ENCODE assay signal across 26 cellular contexts in the genomic region with DNA sequence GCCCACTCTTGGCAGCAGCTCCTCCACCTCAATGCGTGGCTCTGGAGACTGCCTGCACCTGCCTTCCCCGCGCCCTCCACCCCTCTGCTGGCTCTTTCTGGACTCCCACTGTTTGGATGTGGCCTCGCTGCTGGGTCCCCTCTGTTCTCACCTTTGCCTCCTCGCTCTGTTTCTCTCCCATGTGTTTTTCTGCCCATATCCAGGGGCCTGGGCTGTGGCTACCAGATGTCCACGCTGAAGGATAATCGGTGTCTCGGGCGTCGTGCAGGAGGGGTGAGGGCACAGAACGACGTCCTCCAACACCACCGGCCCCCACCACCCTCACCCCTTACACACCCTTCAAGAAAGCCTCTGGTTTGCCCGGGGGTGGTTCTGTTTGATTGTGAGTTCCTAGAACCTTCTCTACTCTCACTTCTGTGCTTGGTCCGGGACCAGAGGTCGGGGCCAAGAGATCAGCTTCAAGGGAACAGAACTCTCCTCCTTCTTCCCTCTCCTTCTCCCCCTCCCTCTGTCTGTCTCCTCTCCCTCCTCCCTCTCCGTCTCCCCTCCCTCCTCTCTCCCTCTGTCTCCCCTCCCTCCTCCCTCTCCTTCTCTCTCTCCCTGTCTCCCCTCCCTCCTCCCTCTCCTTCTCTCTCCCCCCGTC. TPM values are rescaled to one million over a fixed set of nuclear protein-coding genes. Genes with fewer than 3 reads are reported as not detected.
DNase-seq lines count a peak whose midpoint lies in the region; ATAC-seq and TF ChIP-seq lines count a peak whose summit lies in the region.
"Had no signal": no experiment of that assay in that cellular context is flagged by ENCODE, and none has a peak within 500 bp of the region (broad histone marks: within the 10 kb centered on the region; RNA-seq: fewer than 3 reads in every experiment).

No MANE protein-coding gene starts in this region.

- H3K9me3 ChIP-seq in BLaER1 (no peaks in the 10 kb centered on the region; the same call in 1 of the 2 replicates), right cardiac atrium (ENCODE audit: control insufficient read depth, low read length) (no peaks in the 10 kb centered on the region), spleen (no peaks in the 10 kb centered on the region)
- H3K9me3 ChIP-seq: breast epithelium had no signal

- H3K27ac ChIP-seq in BLaER1 = peak overlapping the region; percentile 99
- H3K27ac ChIP-seq in right cardiac atrium (ENCODE audit: low read length) = no peak overlapping the region
- no peak overlapping the region for H3K27ac ChIP-seq in spleen
- H3K27ac ChIP-seq: GM23248, PC-9 had no signal

- no peaks in the 10 kb centered on the region for H4K20me1 ChIP-seq in BLaER1

- H3K9ac ChIP-seq in BLaER1 = peak overlapping the region; percentile 65
- H3K9ac ChIP-seq: GM23248 had no signal

- H3K27me3 ChIP-seq in BLaER1 (no peaks in the 10 kb centered on the region), right cardiac atrium (ENCODE audit: control insufficient read depth, insufficient read depth) (no peaks in the 10 kb centered on the region), spleen (replicated peaks in 1 of 7) (peaks cover 0 to 58% (median 11%) of the 10 kb centered on the region in 7 donors)
- H3K27me3 ChIP-seq: breast epithelium had no signal

- H3K9me3 Mint-ChIP-seq in activated B cell treated with CpG ODN at 0.5 μM for 24 hours = no peaks in the 10 kb centered on the region
- H3K9me3 Mint-ChIP-seq in CD14-positive monocyte = peaks cover 0 to 4% (median 0%) of the 10 kb centered on the region in 7 donors
- H3K9me3 Mint-ChIP-seq: activated naive CD4-positive, alpha-beta T cell treated with anti-CD3 and anti-CD28 coated beads, Interleukin-2, amount 50 U/mL, for 72 hours; naive B cell had no signal

- 67% methylated on average over 18 of the region's 18 CpGs for WGBS in right cardiac atrium
- WGBS in spleen, 5 donors = 60 to 73% (median 72%) methylated on average over 18 of the region's 18 CpGs

- no peak for TF ChIP-seq POLR2A in spleen (IDR thresholded peaks at IDR 0.05)

- H3K4me1 Mint-ChIP-seq in activated B cell treated with CpG ODN at 0.5 μM for 24 hours (peaks cover 11% of the 10 kb centered on the region), CD14-positive monocyte (peaks cover 6% of the 10 kb centered on the region)

- CTCF ChIA-PET in activated B cell treated with CpG ODN at 0.5 μM for 24 hours (lab: Charles Lee) = no interaction called here

- in situ Hi-C loops in GM13976 (cut with MboI; ENCODE audit: low sequenced_read_pairs, unreplicated experiment) = no loop called here

- H3K4me2 ChIP-seq in BLaER1 = peak overlapping the region; percentile 97
- H3K4me2 ChIP-seq: PC-9 had no signal

- H3K4me3 Mint-ChIP-seq in activated B cell treated with CpG ODN at 0.5 μM for 24 hours (no peak overlapping the region), CD14-positive monocyte (peak overlapping the region in 1 of 2 donors; percentile 13)

- peak overlapping the region; percentile 25 for H3K27ac Mint-ChIP-seq in activated B cell treated with CpG ODN at 0.5 μM for 24 hours
- no peak overlapping the region for H3K27ac Mint-ChIP-seq in CD14-positive monocyte
- H3K27ac Mint-ChIP-seq: activated naive CD4-positive, alpha-beta T cell treated with anti-CD3 and anti-CD28 coated beads, Interleukin-2, amount 50 U/mL, for 72 hours had no signal

- H3K36me3 Mint-ChIP-seq in activated B cell treated with CpG ODN at 0.5 μM for 24 hours (ENCODE audit: low read depth) (no peaks in the 10 kb centered on the region), CD14-positive monocyte (no peaks in the 10 kb centered on the region)
- H3K36me3 Mint-ChIP-seq: activated naive CD4-positive, alpha-beta T cell treated with anti-CD3 and anti-CD28 coated beads, Interleukin-2, amount 50 U/mL, for 72 hours; naive B cell had no signal

- no peak for DNase-seq in activated B cell treated with CpG ODN at 0.5 μM for 24 hours
- peak in 1 of 3 donors; percentile 68 for DNase-seq in right cardiac atrium
- peak; percentile 50 for DNase-seq in spleen
- DNase-seq in GM13976 (ENCODE audit: low spot score) = no peak
- DNase-seq in CD14-positive monocyte (ENCODE audit: low spot score) = no peak
- DNase-seq in NCI-H2227 treated with DMSO at 0.1 percent for 48 hours (lab: John Stamatoyannopoulos, UW) = no peak
- DNase-seq: activated CD4-positive, alpha-beta T cell treated with anti-CD3 and anti-CD28 coated beads for 4 hours; activated effector memory CD4-positive, alpha-beta T cell treated with Interleukin-2 at 50 U/mL for 16 hours; activated T-cell treated with anti-CD3 and anti-CD28 coated beads, Interleukin-2, amount 50 U/mL, for 1 hour; Calu3; DMS79; effector CD4-positive, alpha-beta T cell; GM23248; Kasumi-1; kidney; midbrain; naive B cell; NCI-H1417 treated with DMSO at 0.1 percent for 48 hours; NCI-H2081 treated with DMSO at 0.1 percent for 48 hours; PC-9; SHP77 treated with DMSO at 0.1 percent for 48 hours; stimulated activated naive CD4-positive, alpha-beta T cell treated with Interleukin-2 at 50 U/mL for 16 hours had no signal

- no peak for TF ChIP-seq CTCF in activated B cell treated with CpG ODN at 0.5 μM for 24 hours (IDR thresholded peaks at IDR 0.05)
- TF ChIP-seq CTCF in spleen (IDR thresholded peaks at IDR 0.05 in 8 of 11, conservative IDR thresholded peaks at IDR 0.05 in 3 of 11) = no peak
- no peak for TF ChIP-seq CTCF in GM13976 (IDR thresholded peaks at IDR 0.05; ENCODE audit: borderline replicate concordance, control extremely low read depth, extremely low read depth, insufficient read depth, missing control alignments)
- TF ChIP-seq CTCF in CD14-positive monocyte (IDR thresholded peaks at IDR 0.05) = no peak

- POLR2A ChIA-PET in activated B cell treated with CpG ODN at 0.5 μM for 24 hours (lab: Charles Lee) = no interaction called here

- ATAC-seq in activated B cell treated with CpG ODN at 0.5 μM for 24 hours (ENCODE audit: low read depth) (no peak), right cardiac atrium (peak; percentile 16 to 60), GM21717 (IDR thresholded peaks at IDR 0.05; ENCODE audit: unreplicated experiment) (no peak)

- intact Hi-C loops in activated B cell treated with CpG ODN at 0.5 μM for 24 hours (cut with micrococcal nuclease) (no loop called here), right cardiac atrium (cut with DNase I) (no loop called here), spleen (cut with DNase I; ENCODE audit: low total_unique reads) (no loop called here), CD14-positive monocyte (cut with micrococcal nuclease) (no loop called here)

- peaks cover 88% of the 10 kb centered on the region for H3K4me1 ChIP-seq in BLaER1
- H3K4me1 ChIP-seq in right cardiac atrium (ENCODE audit: control insufficient read depth, insufficient read depth, low read length) = no peaks in the 10 kb centered on the region
- H3K4me1 ChIP-seq in spleen = peaks cover 0 to 17% (median 10%) of the 10 kb centered on the region in 6 donors
- H3K4me1 ChIP-seq: breast epithelium had no signal

- H3K27me3 Mint-ChIP-seq in activated B cell treated with CpG ODN at 0.5 μM for 24 hours (peaks cover 6% of the 10 kb centered on the region), CD14-positive monocyte (ENCODE audit: low read depth in 3 of 3) (peaks cover 40 to 58% (median 43%) of the 10 kb centered on the region in 3 donors)

- H3K36me3 ChIP-seq in BLaER1 (peaks cover 20% of the 10 kb centered on the region; the same call in 1 of the 2 replicates), spleen (no peaks in the 10 kb centered on the region)
- H3K36me3 ChIP-seq: breast epithelium had no signal

- H3K4me3 ChIP-seq in BLaER1 (peak overlapping the region; percentile 42), right cardiac atrium (ENCODE audit: low read length) (no peak overlapping the region), spleen (no peak overlapping the region)
- H3K4me3 ChIP-seq: breast epithelium, GM23248, PC-9 had no signal

RNA-seq across cellular contexts. Expression of a gene that starts 31.7 kb away (rescaled TPM):
- total RNA-seq in activated B cell treated with CpG ODN at 0.5 μM for 24 hours (98.3 and 111 TPM in 2 replicates), right cardiac atrium (10 to 100 TPM; 10.5 to 17.3 (median 15.2) TPM), spleen (10 to 100 TPM; 39.3 to 72.7 (median 62.8) TPM)
- polyA plus RNA-seq in right cardiac atrium (12.4 TPM), spleen (100 to 1,000 TPM in 2 of 3 donors, 10 to 100 TPM in 1; 62.9 to 156 (median 139) TPM), CD14-positive monocyte (10 to 100 TPM; 30.8 to 33.8 TPM)

RNA-seq across cellular contexts. Expression of a gene that starts 54.7 kb away (rescaled TPM):
- 0.07 TPM in 1 of 2 replicates, not detected in the other for total RNA-seq in activated B cell treated with CpG ODN at 0.5 μM for 24 hours
- total RNA-seq in right cardiac atrium = under 1 TPM; 0.23 to 0.39 (median 0.30) TPM
- 0.16 TPM for polyA plus RNA-seq in right cardiac atrium
- under 1 TPM in 3 of 7 donors, not detected in 4; 0.15 to 0.34 (median 0.26) TPM for total RNA-seq in spleen
- not detected for polyA plus RNA-seq in spleen
- polyA plus RNA-seq in CD14-positive monocyte = not detected
- total RNA-seq: activated naive CD4-positive, alpha-beta T cell treated with anti-CD3 and anti-CD28 coated beads, Interleukin-2, amount 50 U/mL, for 72 hours; PC-9 had no signal
- polyA plus RNA-seq: GM23248 had no signal

Comparison
In these comparisons a context has a peak if more than half of its experiments do, and no peak if none do; other contexts are left out.
1. ATAC-seq: peak in right cardiac atrium (2 of 2); none in activated B cell treated with CpG ODN at 0.5 μM for 24 hours (single experiment) and GM21717 (single experiment).